ENCODE assay signal across 17 cellular contexts in genomic region chr4:88567591-88567990, GRCh38. TPM values are rescaled to one million over a fixed set of nuclear protein-coding genes. Genes with fewer than 3 reads are reported as not detected.
A peak's percentile ranks its signal among the peaks of the same experiment; 100 is the strongest.
DNase-seq lines count a peak whose midpoint lies in the region; ATAC-seq and TF ChIP-seq lines count a peak whose summit lies in the region.
"Had no signal": no experiment of that assay in that cellular context is flagged by ENCODE, and none has a peak within 500 bp of the region (broad histone marks: within the 10 kb centered on the region; RNA-seq: fewer than 3 reads in every experiment).

No MANE protein-coding gene starts in this region.

- no peak overlapping the region for H3K27ac Mint-ChIP-seq in activated T-helper 1 cell treated with anti-CD3 and anti-CD28 coated beads, Interleukin-12 subunit alpha, Interleukin-12 subunit beta, Interleukin-2, Interleukin-4 antibody, amounts not matched to agents 30 ng/mL and 10 ng/mL and 1 ng/mL, durations not matched to agents 14 hours and 24 hours and 36 hours
- H3K27ac Mint-ChIP-seq in Calu3 (ENCODE audit: unreplicated experiment): no peak overlapping the region
- H3K27ac Mint-ChIP-seq: CD4-positive, alpha-beta T cell; H9; IgD-negative memory B cell had no signal

- intact Hi-C loops in activated T-helper 1 cell treated with anti-CD3 and anti-CD28 coated beads, Interleukin-12 subunit alpha, Interleukin-12 subunit beta, Interleukin-2, Interleukin-4 antibody, amounts not matched to agents 30 ng/mL and 10 ng/mL and 1 ng/mL, durations not matched to agents 14 hours and 24 hours and 36 hours (cut with micrococcal nuclease): no loop called here
- intact Hi-C loops in Calu3 (cut with micrococcal nuclease; ENCODE audit: unreplicated experiment): no loop called here

- DNase-seq in fibroblast of mammary gland (ENCODE audit: low read depth) (peak; percentile 64), foreskin fibroblast (peak; percentile 20 to 52), Calu3 (no peak)
- no peak for DNase-seq in activated T-helper 1 cell treated with anti-CD3 and anti-CD28 coated beads, Interleukin-12 subunit alpha, Interleukin-12 subunit beta, Interleukin-2, Interleukin-4 antibody, amounts not matched to agents 30 ng/mL and 10 ng/mL and 1 ng/mL, durations not matched to agents 14 hours and 24 hours and 36 hours (ENCODE audit: low spot score)
- DNase-seq: ACHN; BE2C; C1 segment of cervical spinal cord; Caco-2; CD4-positive, alpha-beta T cell; DMS153; DMS79; GF-D8; H9 had no signal

- H3K4me3 ChIP-seq in fibroblast of mammary gland (ENCODE audit: control insufficient read depth, low read depth, low read length): no peak overlapping the region
- H3K4me3 ChIP-seq in foreskin fibroblast (ENCODE audit: low read depth in 1 of 2, low read length in 2 of 2): no peak overlapping the region

- no peaks in the 10 kb centered on the region for H3K4me1 Mint-ChIP-seq in activated T-helper 1 cell treated with anti-CD3 and anti-CD28 coated beads, Interleukin-12 subunit alpha, Interleukin-12 subunit beta, Interleukin-2, Interleukin-4 antibody, amounts not matched to agents 30 ng/mL and 10 ng/mL and 1 ng/mL, durations not matched to agents 14 hours and 24 hours and 36 hours (ENCODE audit: low read depth)
- no peaks in the 10 kb centered on the region for H3K4me1 Mint-ChIP-seq in Calu3 (ENCODE audit: low read depth, unreplicated experiment)
- H3K4me1 Mint-ChIP-seq: IgD-negative memory B cell had no signal

- no TSS peak for BruUV-seq in Calu3 (replicated peaks; lab: Mats Ljungman, UMichigan)

- peaks cover 6% of the 10 kb centered on the region for H3K9me3 Mint-ChIP-seq in activated T-helper 1 cell treated with anti-CD3 and anti-CD28 coated beads, Interleukin-12 subunit alpha, Interleukin-12 subunit beta, Interleukin-2, Interleukin-4 antibody, amounts not matched to agents 30 ng/mL and 10 ng/mL and 1 ng/mL, durations not matched to agents 14 hours and 24 hours and 36 hours
- no peaks in the 10 kb centered on the region for H3K9me3 Mint-ChIP-seq in Calu3 (ENCODE audit: low read depth, unreplicated experiment)
- H3K9me3 Mint-ChIP-seq: CD4-positive, alpha-beta T cell; H9 had no signal

- CTCF ChIA-PET in Calu3 (lab: Charles Lee): interaction anchor here (0.6 kb wide), 1 partner anchor 124 kb away, joined by 3 read pairs; no protein-coding TSS in a partner anchor

- H3K36me3 Mint-ChIP-seq in activated T-helper 1 cell treated with anti-CD3 and anti-CD28 coated beads, Interleukin-12 subunit alpha, Interleukin-12 subunit beta, Interleukin-2, Interleukin-4 antibody, amounts not matched to agents 30 ng/mL and 10 ng/mL and 1 ng/mL, durations not matched to agents 14 hours and 24 hours and 36 hours (ENCODE audit: low read depth): peaks cover 2% of the 10 kb centered on the region
- no peaks in the 10 kb centered on the region for H3K36me3 Mint-ChIP-seq in Calu3 (ENCODE audit: insufficient read depth, unreplicated experiment)
- H3K36me3 Mint-ChIP-seq: IgD-negative memory B cell had no signal

- no peak overlapping the region for H3K4me3 Mint-ChIP-seq in activated T-helper 1 cell treated with anti-CD3 and anti-CD28 coated beads, Interleukin-12 subunit alpha, Interleukin-12 subunit beta, Interleukin-2, Interleukin-4 antibody, amounts not matched to agents 30 ng/mL and 10 ng/mL and 1 ng/mL, durations not matched to agents 14 hours and 24 hours and 36 hours
- no peak overlapping the region for H3K4me3 Mint-ChIP-seq in Calu3 (ENCODE audit: low read depth, unreplicated experiment)
- H3K4me3 Mint-ChIP-seq: CD4-positive, alpha-beta T cell; H9; IgD-negative memory B cell had no signal

- peak; percentile 44; the same call in 2 of the 3 replicates for ATAC-seq in SK-N-SH treated with all-trans-retinoic acid at 6 μM for 48 hours
- no peak for ATAC-seq in GM21447 (IDR thresholded peaks at IDR 0.05; ENCODE audit: unreplicated experiment)
- ATAC-seq: HepG2 had no signal

- peaks cover 7% of the 10 kb centered on the region for H3K27me3 Mint-ChIP-seq in activated T-helper 1 cell treated with anti-CD3 and anti-CD28 coated beads, Interleukin-12 subunit alpha, Interleukin-12 subunit beta, Interleukin-2, Interleukin-4 antibody, amounts not matched to agents 30 ng/mL and 10 ng/mL and 1 ng/mL, durations not matched to agents 14 hours and 24 hours and 36 hours (ENCODE audit: insufficient read depth)
- H3K27me3 Mint-ChIP-seq in Calu3 (ENCODE audit: unreplicated experiment): no peaks in the 10 kb centered on the region

- TF ChIP-seq CTCF in fibroblast of mammary gland (conservative IDR thresholded peaks at IDR 0.05; ENCODE audit: control insufficient read depth, insufficient read depth, low read depth, low read length) (no peak), foreskin fibroblast (IDR thresholded peaks at IDR 0.05; ENCODE audit: low read depth, low read length) (no peak), Calu3 (IDR thresholded peaks at IDR 0.05; ENCODE audit: unreplicated experiment) (no peak)

TF ChIP-seq in SK-N-SH treated with all-trans-retinoic acid at 6 μM for 48 hours, 23 proteins besides CTCF, POLR2A, EP300 and RAD21:
- 0 out of 2 replicates have a peak, but pooled peaks have one; percentile 28 for TF ChIP-seq TCF4 (CRISPR knock-in tag; IDR thresholded peaks at IDR 0.05; ENCODE audit: borderline replicate concordance)
- TF ChIP-seq ISL1 (CRISPR knock-in tag; IDR thresholded peaks at IDR 0.05): no peak
- no peak for TF ChIP-seq ZC3H10 (CRISPR knock-in tag; IDR thresholded peaks at IDR 0.05)

RNA-seq across cellular contexts. Expression of gene HERC3, which starts 24.7 kb away (rescaled TPM):
- total RNA-seq in activated T-helper 1 cell treated with anti-CD3 and anti-CD28 coated beads, Interleukin-12 subunit alpha, Interleukin-12 subunit beta, Interleukin-2, Interleukin-4 antibody, amounts not matched to agents 30 ng/mL and 10 ng/mL and 1 ng/mL, durations not matched to agents 14 hours and 24 hours and 36 hours: 12.8 and 14.2 TPM in 2 replicates
- total RNA-seq in Calu3 (2022): 17.3 and 17.8 TPM in 2 replicates

RNA-seq across cellular contexts. Expression of gene PYURF, which starts 44.0 kb away (rescaled TPM):
- total RNA-seq in activated T-helper 1 cell treated with anti-CD3 and anti-CD28 coated beads, Interleukin-12 subunit alpha, Interleukin-12 subunit beta, Interleukin-2, Interleukin-4 antibody, amounts not matched to agents 30 ng/mL and 10 ng/mL and 1 ng/mL, durations not matched to agents 14 hours and 24 hours and 36 hours: 55.9 and 61.5 TPM in 2 replicates
- 37.9 and 39.0 TPM in 2 replicates for total RNA-seq in Calu3 (2022)

Comparison
In these comparisons a context has a peak if more than half of its experiments do, and no peak if none do; other contexts are left out.
1. DNase-seq: peak in fibroblast of mammary gland (single experiment) and foreskin fibroblast (2 of 2); none in activated T-helper 1 cell treated with anti-CD3 and anti-CD28 coated beads, Interleukin-12 subunit alpha, Interleukin-12 subunit beta, Interleukin-2, Interleukin-4 antibody, amounts not matched to agents 30 ng/mL and 10 ng/mL and 1 ng/mL, durations not matched to agents 14 hours and 24 hours and 36 hours (single experiment) and Calu3 (single experiment).